19 cellular contexts compared by ENCODE assay signal in the genomic region with DNA sequence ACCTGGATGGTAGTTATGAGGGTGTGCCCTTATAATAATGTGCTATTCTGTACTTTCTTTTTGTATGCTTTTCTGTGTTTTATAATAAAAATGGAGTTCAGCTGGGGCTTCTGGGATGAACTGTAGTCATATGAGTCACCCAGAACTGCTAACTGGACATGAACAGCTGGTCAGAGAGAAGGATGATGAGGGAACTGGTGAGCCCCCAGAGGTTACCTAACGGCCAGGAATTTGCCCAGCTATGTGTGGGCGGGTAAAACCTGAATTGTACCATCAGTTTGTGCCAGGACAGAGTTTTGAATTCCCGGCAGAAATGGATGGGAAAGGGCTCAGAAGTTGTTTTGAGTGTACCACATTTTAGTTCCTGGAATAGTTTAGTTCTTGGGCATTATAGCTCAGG.
DNase-seq lines count a peak whose midpoint lies in the region; TF ChIP-seq lines count a peak whose summit lies in the region.
"Had no signal": no experiment of that assay in that cellular context is flagged by ENCODE, and none has a peak within 500 bp of the region (broad histone marks: within the 10 kb centered on the region; RNA-seq: fewer than 3 reads in every experiment).

No MANE protein-coding gene starts in this region.

- peaks cover 27% of the 10 kb centered on the region for H3K4me1 ChIP-seq in adipocyte (ENCODE audit: control insufficient read depth, insufficient read depth, low read length)
- H3K4me1 ChIP-seq: thyroid gland had no signal

- no peak overlapping the region for H3K4me3 ChIP-seq in adipocyte (ENCODE audit: low read length)
- H3K4me3 ChIP-seq: thyroid gland had no signal

- H3K27me3 ChIP-seq in adipocyte (replicated peaks; ENCODE audit: control insufficient read depth, insufficient read depth, low read length): peaks cover 6% of the 10 kb centered on the region
- H3K27me3 ChIP-seq: thyroid gland had no signal

- peaks cover 7% of the 10 kb centered on the region for H3K9me3 ChIP-seq in adipocyte (ENCODE audit: control insufficient read depth, low read length)
- H3K9me3 ChIP-seq: thyroid gland had no signal

- peak; percentile 59 for DNase-seq in HCEC 1CT
- peak; percentile 55 for DNase-seq in adipocyte (ENCODE audit: low read depth)
- DNase-seq in glomerular visceral epithelial cell (ENCODE audit: extremely low spot score): peak; percentile 65
- DNase-seq in stromal cell of bone marrow (ENCODE audit: low read depth): peak; percentile 15
- no peak for DNase-seq in GOT3 (lab: John Stamatoyannopoulos, UW)
- DNase-seq in NCI-H69 (lab: John Stamatoyannopoulos, UW): no peak
- no peak for DNase-seq in activated CD4-positive, alpha-beta T cell treated with anti-CD3 and anti-CD28 coated beads for 48 hours
- no peak for DNase-seq in GM10266 (ENCODE audit: extremely low spot score)
- DNase-seq: activated B cell treated with CpG ODN at 0.5 μM for 24 hours; activated naive CD4-positive, alpha-beta T cell treated with anti-CD3 and anti-CD28 coated beads for 36 hours; CD8-positive, alpha-beta memory T cell; endodermal cell; GF-D8; kidney; NCI-H510A treated with DMSO at 0.1 percent for 48 hours; stimulated activated CD4-positive, alpha-beta T cell treated with anti-CD3 and anti-CD28 coated beads, Interleukin-2, amount 100 ng/mL, for 24 hours; T-helper 1 cell; thyroid gland had no signal

- no peaks in the 10 kb centered on the region for H3K36me3 ChIP-seq in adipocyte (ENCODE audit: control insufficient read depth, insufficient read depth, low read length, severe bottlenecking)
- H3K36me3 ChIP-seq: thyroid gland had no signal

- no peak overlapping the region for H3K9ac ChIP-seq in adipocyte (ENCODE audit: low read length)
- H3K9ac ChIP-seq: KMS-11 had no signal

- TF ChIP-seq CTCF in GM10266 (IDR thresholded peaks at IDR 0.05; ENCODE audit: control insufficient read depth, insufficient read depth, low read depth, missing control alignments): no peak

Comparison
In these comparisons a context has a peak if more than half of its experiments do, and no peak if none do; other contexts are left out.
1. DNase-seq: peak in HCEC 1CT (single experiment), adipocyte (single experiment), glomerular visceral epithelial cell (single experiment) and stromal cell of bone marrow (single experiment); none in GOT3 (single experiment), NCI-H69 (single experiment), activated CD4-positive, alpha-beta T cell treated with anti-CD3 and anti-CD28 coated beads for 48 hours (single experiment) and GM10266 (single experiment).